ENCODE assay signal across 20 cellular contexts in the genomic region with DNA sequence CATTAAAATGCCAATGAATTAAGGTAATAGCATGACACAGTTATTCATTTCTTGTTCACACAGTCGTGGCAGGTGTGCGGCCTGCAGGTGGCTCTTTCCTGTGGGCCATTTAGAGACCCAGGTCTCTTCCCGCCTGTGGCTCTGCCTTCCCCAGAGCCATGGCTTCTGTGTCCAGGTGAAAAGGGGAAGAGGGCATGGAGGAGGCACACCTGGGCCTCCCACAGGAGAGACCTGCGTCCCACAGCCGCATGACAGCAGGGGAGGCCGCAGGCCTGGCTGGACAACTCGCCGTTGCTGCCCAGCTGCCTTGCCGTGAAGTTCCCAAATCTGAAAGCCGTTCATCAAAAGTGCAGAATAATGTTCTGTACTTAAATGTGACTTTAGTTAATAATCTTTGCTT. TPM values are rescaled to one million over a fixed set of nuclear protein-coding genes. Genes with fewer than 3 reads are reported as not detected.
"Had no signal": no experiment of that assay in that cellular context is flagged by ENCODE, and none has a peak within 500 bp of the region (broad histone marks: within the 10 kb centered on the region; RNA-seq: fewer than 3 reads in every experiment).

No MANE protein-coding gene starts in this region.

- H3K27ac ChIP-seq: breast epithelium, gastroesophageal sphincter, heart left ventricle, spleen, testis, VCaP had no signal

- H3K36me3 ChIP-seq: breast epithelium, gastroesophageal sphincter, heart left ventricle, spleen had no signal

- H3K4me1 ChIP-seq: breast epithelium, gastroesophageal sphincter, spleen, testis had no signal

- H3K4me3 ChIP-seq: breast epithelium, gastroesophageal sphincter, heart left ventricle, mucosa of descending colon, spleen, testis had no signal

- H3K9me3 ChIP-seq: breast epithelium, gastroesophageal sphincter, heart left ventricle, mucosa of descending colon, spleen, testis had no signal

- DNase-seq: activated CD4-positive, alpha-beta T cell treated with anti-CD3 and anti-CD28 coated beads, Interleukin-2, amount 50 U/mL, for 1 hour; activated CD4-positive, CD25-positive, alpha-beta regulatory T cell treated with anti-CD3 and anti-CD28 coated beads, Interleukin-2, amount 50 U/mL, for 72 hours; activated CD8-positive, alpha-beta memory T cell treated with anti-CD3 and anti-CD28 coated beads, Interleukin-2, amount 50 U/mL, for 4 hours; activated effector memory CD4-positive, alpha-beta T cell treated with Interleukin-2 at 50 U/mL for 16 hours; activated naive CD4-positive, alpha-beta T cell treated with anti-CD3 and anti-CD28 coated beads, Interleukin-2, amount 50 U/mL, for 16 hours; activated T-cell treated with anti-CD3 and anti-CD28 coated beads, Interleukin-2, amount 50 U/mL, for 4 hours; cortex of kidney; effector CD4-positive, alpha-beta T cell; heart left ventricle; immature natural killer cell; left ventricle myocardium superior; mucosa of descending colon; naive thymus-derived CD4-positive, alpha-beta T cell; stimulated activated CD4-positive, alpha-beta T cell treated with anti-CD3 and anti-CD28 coated beads, Interleukin-4, amount 100 ng/mL, for 4 hours; testis had no signal

- ATAC-seq: activated T-cell treated with anti-CD3 and anti-CD28 coated beads, Interleukin-2, amount 50 U/mL, for 4 hours; gastroesophageal sphincter; heart left ventricle; mucosa of descending colon; naive thymus-derived CD4-positive, alpha-beta T cell; stimulated activated memory B cell treated with anti-CD40 and anti-IgM and Interleukin-4, amounts not matched to agents 10 μg/mL and 1 μg/mL and 100 μg/mL, for 72 hours had no signal

- H3K27me3 ChIP-seq: testis had no signal

RNA-seq across cellular contexts. Expression of a gene that starts 14.4 kb away (rescaled TPM):
- total RNA-seq: left ventricle myocardium superior had no signal
- polyA plus RNA-seq: heart left ventricle; immature natural killer cell; naive thymus-derived CD4-positive, alpha-beta T cell had no signal
